Comparison of ENCODE assay signal across 1 cellular context in genomic region chr1:44721521-44722361, GRCh38.
TF ChIP-seq lines count a peak whose summit lies in the region.

No MANE protein-coding gene starts in this region.

TF ChIP-seq in GM12878, 131 proteins besides CTCF, POLR2A, EP300 and RAD21 (continued from another document and continues in another):
- TF ChIP-seq ZBTB11 (CRISPR knock-in tag; IDR thresholded peaks at IDR 0.05) (peak; percentile 84), SMAD1 (IDR thresholded peaks at IDR 0.05; ENCODE audit: low read depth, partially characterized antibody) (peak; percentile 100), SIN3A (IDR thresholded peaks at IDR 0.05; ENCODE audit: low read depth, low read length) (no peak), ZBTB33 (IDR thresholded peaks at IDR 0.05) (peak; percentile 84; the same call in 1 of the 2 replicates), TAF1 (IDR thresholded peaks at IDR 0.05; ENCODE audit: borderline replicate concordance, low read depth, low read length) (peak; percentile 91), BCL11A (IDR thresholded peaks at IDR 0.05; ENCODE audit: low read depth, low read length) (peak; percentile 100), PRDM15 (CRISPR knock-in tag; IDR thresholded peaks at IDR 0.05) (peak; percentile 99), RB1 (IDR thresholded peaks at IDR 0.05; ENCODE audit: borderline replicate concordance) (peak; percentile 13; the same call in 1 of the 2 replicates), PML (IDR thresholded peaks at IDR 0.05; ENCODE audit: low read length) (peak; percentile 100), GABPA (IDR thresholded peaks at IDR 0.05; ENCODE audit: low read depth) (peak; percentile 68; the same call in 1 of the 2 replicates), JUNB (IDR thresholded peaks at IDR 0.05) (peak; percentile 87), ZSCAN29 (IDR thresholded peaks at IDR 0.05) (peak; percentile 83), POU2F2 (IDR thresholded peaks at IDR 0.05; ENCODE audit: borderline replicate concordance, low read depth, low read length) (peak; percentile 100), NR2C1 (IDR thresholded peaks at IDR 0.05) (peak; percentile 40), RCOR1 (conservative IDR thresholded peaks at IDR 0.05; ENCODE audit: low read depth, low read length) (0 out of 2 replicates have a peak, but pooled peaks have one; percentile 92), PBX3 (IDR thresholded peaks at IDR 0.05; ENCODE audit: insufficient replicate concordance, low read depth, low read length) (peak; percentile 92), MYC (IDR thresholded peaks at IDR 0.05; ENCODE audit: insufficient read depth, insufficient read length, insufficient replicate concordance, low read length, severe bottlenecking) (no peak), SPI1 (IDR thresholded peaks at IDR 0.05; ENCODE audit: borderline replicate concordance, insufficient read depth, low read depth, low read length) (peak; percentile 45; the same call in 1 of the 2 replicates), RFX5 (IDR thresholded peaks at IDR 0.05; ENCODE audit: low read depth, low read length) (no peak), SRF (IDR thresholded peaks at IDR 0.05; ENCODE audit: low read depth in 2 of 2, low read length in 2 of 2) (peak in 1 of 2 experiments; percentile 84; a peak in 2 of 4 replicates), NFIC (IDR thresholded peaks at IDR 0.05; ENCODE audit: low read depth, low read length) (peak; percentile 99), CBFB (IDR thresholded peaks at IDR 0.05; ENCODE audit: low read depth) (peak; percentile 100), FOS (IDR thresholded peaks at IDR 0.05; ENCODE audit: borderline replicate concordance, extremely low read depth, insufficient read length) (no peak), SP1 (IDR thresholded peaks at IDR 0.05; ENCODE audit: low read depth, low read length) (no peak), MEF2B (IDR thresholded peaks at IDR 0.05; ENCODE audit: partially characterized antibody, poor library complexity, severe bottlenecking) (peak; percentile 63), HDGF (IDR thresholded peaks at IDR 0.05) (0 out of 2 replicates have a peak, but pooled peaks have one; percentile 14), EZH2 (IDR thresholded peaks at IDR 0.05; ENCODE audit: borderline replicate concordance, control insufficient read depth, low read depth, low read length) (peak; percentile 30; the same call in 1 of the 2 replicates), EED (IDR thresholded peaks at IDR 0.05; ENCODE audit: low read depth) (peak; percentile 80), ZNF384 (IDR thresholded peaks at IDR 0.05; ENCODE audit: borderline replicate concordance, low read depth, low read length) (no peak; the same call in 1 of the 2 replicates), ASH2L (IDR thresholded peaks at IDR 0.05; ENCODE audit: borderline replicate concordance, low read depth) (no peak), CHD4 (IDR thresholded peaks at IDR 0.05) (no peak), TARDBP (IDR thresholded peaks at IDR 0.05; ENCODE audit: borderline replicate concordance) (peak; percentile 100), ZZZ3 (IDR thresholded peaks at IDR 0.05; ENCODE audit: control insufficient read depth, insufficient read length, low read depth) (no peak), ETV6 (conservative IDR thresholded peaks at IDR 0.05 in 1 of 2, IDR thresholded peaks at IDR 0.05 in 1 of 2; ENCODE audit: borderline replicate concordance in 1 of 2, low read depth in 1 of 2) (peak in 1 of 2 experiments; percentile 88; a peak in 2 of 4 replicates), LARP7 (IDR thresholded peaks at IDR 0.05) (peak; percentile 97), CHD2 (IDR thresholded peaks at IDR 0.05; ENCODE audit: borderline replicate concordance, low read depth, low read length) (peak; percentile 90), ZBTB4 (CRISPR knock-in tag; IDR thresholded peaks at IDR 0.05) (peak; percentile 99), RAD51 (IDR thresholded peaks at IDR 0.05) (peak; percentile 43; the same call in 1 of the 2 replicates), USF2 (IDR thresholded peaks at IDR 0.05; ENCODE audit: borderline replicate concordance, low read depth, low read length) (no peak; the same call in 1 of the 2 replicates), BACH1 (IDR thresholded peaks at IDR 0.05; ENCODE audit: borderline replicate concordance) (peak; percentile 100), STAT1 (conservative IDR thresholded peaks at IDR 0.05) (peak; percentile 63), CUX1 (IDR thresholded peaks at IDR 0.05; ENCODE audit: insufficient replicate concordance, low read depth, low read length) (no peak), SREBF1 (IDR thresholded peaks at IDR 0.05; ENCODE audit: low read length) (0 out of 2 replicates have a peak, but pooled peaks have one; percentile 40)
